Comparison of ENCODE assay signal across 38 cellular contexts in the genomic region with DNA sequence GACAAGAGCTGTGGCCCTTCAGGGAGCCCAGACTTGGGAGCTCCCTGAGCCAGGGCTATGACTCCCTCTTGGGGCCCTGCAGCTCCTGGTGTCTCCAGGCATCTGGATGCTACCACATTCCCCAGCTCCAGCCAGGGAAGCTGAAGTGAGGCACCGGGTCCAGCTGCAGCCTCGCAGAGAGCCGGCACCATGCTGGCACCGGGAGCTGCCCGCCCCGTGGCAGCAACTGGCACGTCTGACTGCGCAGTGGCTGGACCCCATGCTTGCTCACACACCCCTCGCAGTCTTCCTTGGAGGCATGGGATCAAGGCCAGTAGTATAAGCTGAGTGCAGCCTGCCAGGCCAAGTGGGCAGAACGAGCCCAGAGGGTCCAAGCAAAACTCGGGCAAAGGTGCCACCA. TPM values are rescaled to one million over a fixed set of nuclear protein-coding genes. Genes with fewer than 3 reads are reported as not detected.
"Had no signal": no experiment of that assay in that cellular context is flagged by ENCODE, and none has a peak within 500 bp of the region (broad histone marks: within the 10 kb centered on the region; RNA-seq: fewer than 3 reads in every experiment).

No MANE protein-coding gene starts in this region.

- H3K36me3 ChIP-seq: ascending aorta, breast epithelium, cardiac muscle cell, esophagus squamous epithelium, gastroesophageal sphincter, WERI-Rb-1 had no signal

- H3K27me3 ChIP-seq: ascending aorta, breast epithelium, cardiac muscle cell, dorsolateral prefrontal cortex had no signal

- H3K27ac ChIP-seq: ascending aorta, breast epithelium, cardiac muscle cell, coronary artery, dorsolateral prefrontal cortex, esophagus squamous epithelium, gastroesophageal sphincter, WERI-Rb-1 had no signal

- H3K27ac Mint-ChIP-seq: activated B cell treated with CpG ODN at 0.5 μM for 24 hours; activated CD8-positive, alpha-beta T cell treated with anti-CD3 and anti-CD28 coated beads for 36 hours; activated naive CD4-positive, alpha-beta T cell treated with anti-CD3 and anti-CD28 coated beads, Interleukin-2, amount 10 ng/mL, durations not matched to agents 7 days and 5 days; activated naive CD4-positive, alpha-beta T cell treated with anti-CD3 and anti-CD28 coated beads, Interleukin-2, amount 50 U/mL, for 72 hours; activated naive CD8-positive, alpha-beta T cell treated with anti-CD3 and anti-CD28 coated beads, Interleukin-2, amount 10 ng/mL, durations not matched to agents 7 days and 5 days; activated T-cell treated with anti-CD3 and anti-CD28 coated beads, Interleukin-2, amount 50 U/mL, for 24 hours; activated T-cell treated with anti-CD3 and anti-CD28 coated beads, Interleukin-2, amount 50 U/mL, for 72 hours; brain; dendritic cell treated with granulocyte-macrophage colony-stimulating factor and Interleukin-4, amounts not matched to agents 40 ng/mL and 50 ng/mL, for 4 days; endodermal cell; T-helper 17 cell; T-helper 2 cell treated with Interferon-gamma antibody and Interleukin-4, amounts not matched to agents 5 μg/mL and 100 μg/mL, for 36 hours had no signal

- H3K27me3 Mint-ChIP-seq: brain had no signal

- H3K9me3 Mint-ChIP-seq: activated B cell treated with CpG ODN at 0.5 μM for 24 hours; activated CD8-positive, alpha-beta T cell treated with anti-CD3 and anti-CD28 coated beads for 36 hours; activated naive CD4-positive, alpha-beta T cell treated with anti-CD3 and anti-CD28 coated beads, Interleukin-2, amount 10 ng/mL, durations not matched to agents 7 days and 5 days; activated naive CD4-positive, alpha-beta T cell treated with anti-CD3 and anti-CD28 coated beads, Interleukin-2, amount 50 U/mL, for 72 hours; activated naive CD8-positive, alpha-beta T cell treated with anti-CD3 and anti-CD28 coated beads, Interleukin-2, amount 10 ng/mL, durations not matched to agents 7 days and 5 days; activated T-cell treated with anti-CD3 and anti-CD28 coated beads, Interleukin-2, amount 50 U/mL, for 24 hours; activated T-cell treated with anti-CD3 and anti-CD28 coated beads, Interleukin-2, amount 50 U/mL, for 72 hours; central memory CD8-positive, alpha-beta T cell; dendritic cell treated with granulocyte-macrophage colony-stimulating factor and Interleukin-4, amounts not matched to agents 40 ng/mL and 50 ng/mL, for 4 days; T-helper 2 cell treated with Interferon-gamma antibody and Interleukin-4, amounts not matched to agents 5 μg/mL and 100 μg/mL, for 36 hours had no signal

- H3K9me3 ChIP-seq: ascending aorta, breast epithelium, esophagus squamous epithelium, gastroesophageal sphincter had no signal

- H3K4me1 ChIP-seq: ascending aorta had no signal

- H3K36me3 Mint-ChIP-seq: activated naive CD4-positive, alpha-beta T cell treated with anti-CD3 and anti-CD28 coated beads, Interleukin-2, amount 10 ng/mL, durations not matched to agents 7 days and 5 days; activated naive CD4-positive, alpha-beta T cell treated with anti-CD3 and anti-CD28 coated beads, Interleukin-2, amount 50 U/mL, for 72 hours had no signal

- DNase-seq: activated B cell treated with CpG ODN at 0.5 μM for 24 hours; activated CD4-positive, alpha-beta T cell treated with anti-CD3 and anti-CD28 coated beads for 48 hours; activated CD4-positive, alpha-beta T cell treated with anti-CD3 and anti-CD28 coated beads, Interleukin-2, amount 50 U/mL, for 1 hour; activated CD4-positive, alpha-beta T cell treated with anti-CD3 and anti-CD28 coated beads, Interleukin-2, amount 50 U/mL, for 48 hours; activated CD8-positive, alpha-beta memory T cell treated with anti-CD3 and anti-CD28 coated beads for 24 hours; activated CD8-positive, alpha-beta memory T cell treated with anti-CD3 and anti-CD28 coated beads, Interleukin-2, amount 50 U/mL, for 4 hours; activated CD8-positive, alpha-beta T cell treated with anti-CD3 and anti-CD28 coated beads for 36 hours; activated gamma-delta T cell; activated naive CD4-positive, alpha-beta T cell; activated naive CD4-positive, alpha-beta T cell treated with anti-CD3 and anti-CD28 coated beads, Interleukin-2, amount 10 ng/mL, durations not matched to agents 7 days and 5 days; activated naive CD8-positive, alpha-beta T cell treated with anti-CD3 and anti-CD28 coated beads, Interleukin-2, amount 10 ng/mL, durations not matched to agents 7 days and 5 days; activated T-cell treated with anti-CD3 and anti-CD28 coated beads for 4 hours; activated T-cell treated with anti-CD3 and anti-CD28 coated beads, Interleukin-2, amount 50 U/mL, for 24 hours; activated T-cell treated with anti-CD3 and anti-CD28 coated beads, Interleukin-2, amount 50 U/mL, for 72 hours; dorsolateral prefrontal cortex; effector memory CD4-positive, alpha-beta T cell; endodermal cell; erythroblast; esophagus squamous epithelium; foreskin melanocyte; T-helper 1 cell; T-helper 17 cell; T1000; WERI-Rb-1 had no signal

- H3K4me3 Mint-ChIP-seq: activated B cell treated with CpG ODN at 0.5 μM for 24 hours; activated CD8-positive, alpha-beta T cell treated with anti-CD3 and anti-CD28 coated beads for 36 hours; activated naive CD4-positive, alpha-beta T cell treated with anti-CD3 and anti-CD28 coated beads, Interleukin-2, amount 10 ng/mL, durations not matched to agents 7 days and 5 days; activated naive CD8-positive, alpha-beta T cell treated with anti-CD3 and anti-CD28 coated beads, Interleukin-2, amount 10 ng/mL, durations not matched to agents 7 days and 5 days; activated T-cell treated with anti-CD3 and anti-CD28 coated beads, Interleukin-2, amount 50 U/mL, for 24 hours; activated T-cell treated with anti-CD3 and anti-CD28 coated beads, Interleukin-2, amount 50 U/mL, for 72 hours; brain; central memory CD8-positive, alpha-beta T cell; dendritic cell treated with granulocyte-macrophage colony-stimulating factor and Interleukin-4, amounts not matched to agents 40 ng/mL and 50 ng/mL, for 4 days; endodermal cell; T-helper 17 cell; T-helper 2 cell treated with Interferon-gamma antibody and Interleukin-4, amounts not matched to agents 5 μg/mL and 100 μg/mL, for 36 hours had no signal

- H3K4me3 ChIP-seq: ascending aorta, breast epithelium, cardiac muscle cell, coronary artery, dorsolateral prefrontal cortex, esophagus squamous epithelium, gastroesophageal sphincter had no signal

RNA-seq across cellular contexts. Expression of a gene that starts 7.4 kb away (rescaled TPM):
- total RNA-seq: activated B cell treated with CpG ODN at 0.5 μM for 24 hours; activated CD8-positive, alpha-beta T cell treated with anti-CD3 and anti-CD28 coated beads for 36 hours; activated naive CD4-positive, alpha-beta T cell treated with anti-CD3 and anti-CD28 coated beads, Interleukin-2, amount 50 U/mL, for 72 hours; activated naive CD8-positive, alpha-beta T cell treated with anti-CD3 and anti-CD28 coated beads, Interleukin-2, amount 10 ng/mL, durations not matched to agents 7 days and 5 days; activated T-cell treated with anti-CD3 and anti-CD28 coated beads, Interleukin-2, amount 50 U/mL, for 72 hours; ascending aorta; breast epithelium; esophagus squamous epithelium; fibroblast of lung; fibroblast of villous mesenchyme; gastroesophageal sphincter; glomerular endothelial cell; T-helper 17 cell had no signal
- polyA plus RNA-seq: fibroblast of lung had no signal

RNA-seq across cellular contexts. Expression of a gene that starts 10.5 kb away (rescaled TPM):
- total RNA-seq: activated B cell treated with CpG ODN at 0.5 μM for 24 hours; activated CD8-positive, alpha-beta T cell treated with anti-CD3 and anti-CD28 coated beads for 36 hours; activated naive CD4-positive, alpha-beta T cell treated with anti-CD3 and anti-CD28 coated beads, Interleukin-2, amount 50 U/mL, for 72 hours; activated naive CD8-positive, alpha-beta T cell treated with anti-CD3 and anti-CD28 coated beads, Interleukin-2, amount 10 ng/mL, durations not matched to agents 7 days and 5 days; activated T-cell treated with anti-CD3 and anti-CD28 coated beads, Interleukin-2, amount 50 U/mL, for 72 hours; ascending aorta; breast epithelium; cardiac muscle cell; cerebellum; endodermal cell; esophagus squamous epithelium; fibroblast of lung; fibroblast of villous mesenchyme; gastroesophageal sphincter; glomerular endothelial cell; T-helper 17 cell had no signal
- polyA plus RNA-seq: fibroblast of lung had no signal

RNA-seq across cellular contexts. Expression of a gene that starts 59.7 kb away (rescaled TPM):
- total RNA-seq: activated B cell treated with CpG ODN at 0.5 μM for 24 hours; activated CD8-positive, alpha-beta T cell treated with anti-CD3 and anti-CD28 coated beads for 36 hours; activated naive CD8-positive, alpha-beta T cell treated with anti-CD3 and anti-CD28 coated beads, Interleukin-2, amount 10 ng/mL, durations not matched to agents 7 days and 5 days; fibroblast of lung; fibroblast of villous mesenchyme; T-helper 17 cell had no signal
